ENCODE assay signal across 16 cellular contexts in the genomic region with DNA sequence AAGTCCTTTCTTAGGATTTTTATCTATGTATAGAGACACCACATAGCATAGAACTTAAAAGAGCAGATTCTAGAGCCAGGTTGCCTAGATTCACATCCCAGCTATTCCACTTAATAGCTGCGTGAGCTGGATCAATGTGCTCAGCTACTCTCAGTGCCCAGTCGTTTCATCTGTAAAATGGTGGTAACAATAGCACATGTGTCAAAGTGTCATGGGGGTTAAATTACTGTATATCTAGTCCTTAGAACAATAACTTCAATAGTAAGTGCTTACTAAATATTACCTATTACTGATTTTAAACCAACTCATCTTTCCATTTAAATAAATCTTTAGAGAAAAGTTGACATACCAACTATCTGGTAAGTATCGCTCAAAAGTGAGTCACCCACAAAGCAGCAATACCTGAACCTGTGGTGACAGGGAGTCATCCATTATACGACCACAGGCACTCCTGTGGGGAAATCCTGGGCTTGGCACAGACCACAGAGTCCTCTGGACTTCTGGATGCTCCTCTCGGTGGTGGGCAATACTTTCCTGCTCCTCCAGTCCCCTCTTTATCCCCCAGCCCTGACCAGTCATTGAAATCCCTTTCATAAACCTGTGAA.
DNase-seq lines count a peak whose midpoint lies in the region; ATAC-seq and TF ChIP-seq lines count a peak whose summit lies in the region.
"Had no signal": no experiment of that assay in that cellular context is flagged by ENCODE, and none has a peak within 500 bp of the region (broad histone marks: within the 10 kb centered on the region; RNA-seq: fewer than 3 reads in every experiment).

No MANE protein-coding gene starts in this region.

- no peaks in the 10 kb centered on the region for H3K9me3 Mint-ChIP-seq in activated naive CD4-positive, alpha-beta T cell treated with anti-CD3 and anti-CD28 coated beads for 36 hours

- no peak overlapping the region for H3K27ac ChIP-seq in dorsolateral prefrontal cortex
- H3K27ac ChIP-seq: cardiac muscle cell, lower lobe of right lung, skin epidermis had no signal

- peak; percentile 58 for DNase-seq in activated naive CD4-positive, alpha-beta T cell treated with anti-CD3 and anti-CD28 coated beads for 36 hours
- DNase-seq in activated naive CD4-positive, alpha-beta T cell treated with anti-CD3 and anti-CD28 coated beads, Interleukin-2, amount 50 U/mL, for 16 hours: no peak
- DNase-seq in glomerular visceral epithelial cell (ENCODE audit: extremely low spot score) (peak; percentile 85), T-helper 9 cell (no peak), dorsolateral prefrontal cortex (no peak), NOMO-1 treated with dmso at 0.1 percent for 144 hours (lab: John Stamatoyannopoulos, UW; ENCODE audit: unreplicated experiment) (no peak)
- DNase-seq in stimulated activated naive CD8-positive, alpha-beta T cell treated with anti-CD3 and anti-CD28 coated beads, Interleukin-15, Interleukin-2, amounts not matched to agents 100 U/mL and 50 U/mL, for 24 hours: peak; percentile 40
- DNase-seq: erythroblast; hippocampal formation; lower lobe of right lung; OCI-M1; stimulated activated naive CD4-positive, alpha-beta T cell treated with Interleukin-2 at 50 U/mL for 16 hours had no signal

- H3K27ac Mint-ChIP-seq in activated naive CD4-positive, alpha-beta T cell treated with anti-CD3 and anti-CD28 coated beads for 36 hours: no peak overlapping the region
- H3K27ac Mint-ChIP-seq: B cell had no signal

- CTCF ChIA-PET in activated naive CD4-positive, alpha-beta T cell treated with anti-CD3 and anti-CD28 coated beads for 36 hours (lab: Charles Lee): interaction anchor here (1.2 to 1.9 kb wide), 2 partner anchors 12 to 13 kb away, joined by 3 to 7 read pairs; no protein-coding TSS in a partner anchor

- H3K27me3 Mint-ChIP-seq in activated naive CD4-positive, alpha-beta T cell treated with anti-CD3 and anti-CD28 coated beads for 36 hours (ENCODE audit: low read depth): no peaks in the 10 kb centered on the region
- H3K27me3 Mint-ChIP-seq: B cell had no signal

- H3K4me3 Mint-ChIP-seq in activated naive CD4-positive, alpha-beta T cell treated with anti-CD3 and anti-CD28 coated beads for 36 hours: no peak overlapping the region
- H3K4me3 Mint-ChIP-seq: B cell had no signal

- peaks cover 12% of the 10 kb centered on the region for H3K4me1 Mint-ChIP-seq in activated naive CD4-positive, alpha-beta T cell treated with anti-CD3 and anti-CD28 coated beads for 36 hours (ENCODE audit: low read depth)

- ATAC-seq in SK-N-SH treated with all-trans-retinoic acid at 6 μM for 48 hours: peak; percentile 67; the same call in 2 of the 3 replicates
- peak; percentile 95 for ATAC-seq in stimulated activated naive CD8-positive, alpha-beta T cell treated with anti-CD3 and anti-CD28 coated beads, Interleukin-15, Interleukin-2, amounts not matched to agents 100 U/mL and 50 U/mL, for 24 hours
- ATAC-seq: lower lobe of right lung had no signal

- no peaks in the 10 kb centered on the region for H3K27me3 ChIP-seq in dorsolateral prefrontal cortex
- H3K27me3 ChIP-seq: cardiac muscle cell had no signal

- intact Hi-C loops in activated naive CD4-positive, alpha-beta T cell treated with anti-CD3 and anti-CD28 coated beads for 36 hours (cut with micrococcal nuclease): loop anchor here (10.0 kb wide), 1 partner anchor 280 kb away; a partner anchor contains a TSS
- intact Hi-C loops in dorsolateral prefrontal cortex (cut with DNase I): no loop called here

- no peak overlapping the region for H3K4me3 ChIP-seq in dorsolateral prefrontal cortex
- H3K4me3 ChIP-seq: cardiac muscle cell, lower lobe of right lung, skin epidermis had no signal

- peaks cover 4% of the 10 kb centered on the region for H3K36me3 Mint-ChIP-seq in activated naive CD4-positive, alpha-beta T cell treated with anti-CD3 and anti-CD28 coated beads for 36 hours (ENCODE audit: low read depth)

- TF ChIP-seq CTCF in dorsolateral prefrontal cortex (IDR thresholded peaks at IDR 0.05 in 54 of 56, conservative IDR thresholded peaks at IDR 0.05 in 2 of 56; ENCODE audit: low read depth in 1 of 56, partially characterized antibody in 56 of 56): no peak

TF ChIP-seq in SK-N-SH treated with all-trans-retinoic acid at 6 μM for 48 hours, 23 proteins besides CTCF, POLR2A, EP300 and RAD21:
- TF ChIP-seq ZNF565 (CRISPR knock-in tag; conservative IDR thresholded peaks at IDR 0.05; ENCODE audit: low read depth) (no peak), TOX (CRISPR knock-in tag; IDR thresholded peaks at IDR 0.05; ENCODE audit: borderline replicate concordance) (peak; percentile 39; the same call in 1 of the 2 replicates), ZFP3 (CRISPR knock-in tag; IDR thresholded peaks at IDR 0.05) (no peak), GLIS3 (CRISPR knock-in tag; IDR thresholded peaks at IDR 0.05) (no peak), ISL1 (CRISPR knock-in tag; IDR thresholded peaks at IDR 0.05) (peak; percentile 71), PPARA (CRISPR knock-in tag; IDR thresholded peaks at IDR 0.05; ENCODE audit: borderline replicate concordance) (no peak), RARB (CRISPR knock-in tag; IDR thresholded peaks at IDR 0.05) (no peak), ZNF70 (CRISPR knock-in tag; IDR thresholded peaks at IDR 0.05) (no peak), ZC3H10 (CRISPR knock-in tag; IDR thresholded peaks at IDR 0.05) (peak; percentile 46; the same call in 1 of the 2 replicates), TCF4 (CRISPR knock-in tag; IDR thresholded peaks at IDR 0.05; ENCODE audit: borderline replicate concordance) (no peak)
- TF ChIP-seq, protein P1, sequence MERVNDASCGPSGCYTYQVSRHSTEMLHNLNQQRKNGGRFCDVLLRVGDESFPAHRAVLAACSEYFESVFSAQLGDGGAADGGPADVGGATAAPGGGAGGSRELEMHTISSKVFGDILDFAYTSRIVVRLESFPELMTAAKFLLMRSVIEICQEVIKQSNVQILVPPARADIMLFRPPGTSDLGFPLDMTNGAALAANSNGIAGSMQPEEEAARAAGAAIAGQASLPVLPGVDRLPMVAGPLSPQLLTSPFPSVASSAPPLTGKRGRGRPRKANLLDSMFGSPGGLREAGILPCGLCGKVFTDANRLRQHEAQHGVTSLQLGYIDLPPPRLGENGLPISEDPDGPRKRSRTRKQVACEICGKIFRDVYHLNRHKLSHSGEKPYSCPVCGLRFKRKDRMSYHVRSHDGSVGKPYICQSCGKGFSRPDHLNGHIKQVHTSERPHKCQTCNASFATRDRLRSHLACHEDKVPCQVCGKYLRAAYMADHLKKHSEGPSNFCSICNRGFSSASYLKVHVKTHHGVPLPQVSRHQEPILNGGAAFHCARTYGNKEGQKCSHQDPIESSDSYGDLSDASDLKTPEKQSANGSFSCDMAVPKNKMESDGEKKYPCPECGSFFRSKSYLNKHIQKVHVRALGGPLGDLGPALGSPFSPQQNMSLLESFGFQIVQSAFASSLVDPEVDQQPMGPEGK (CRISPR knock-in tag; IDR thresholded peaks at IDR 0.05; ENCODE audit: borderline replicate concordance): no peak

Comparison
In these comparisons a context has a peak if more than half of its experiments do, and no peak if none do; other contexts are left out.
1. DNase-seq: peak in activated naive CD4-positive, alpha-beta T cell treated with anti-CD3 and anti-CD28 coated beads for 36 hours (single experiment), glomerular visceral epithelial cell (single experiment) and stimulated activated naive CD8-positive, alpha-beta T cell treated with anti-CD3 and anti-CD28 coated beads, Interleukin-15, Interleukin-2, amounts not matched to agents 100 U/mL and 50 U/mL, for 24 hours (single experiment); none in activated naive CD4-positive, alpha-beta T cell treated with anti-CD3 and anti-CD28 coated beads, Interleukin-2, amount 50 U/mL, for 16 hours (single experiment), T-helper 9 cell (single experiment), dorsolateral prefrontal cortex (0 of 10) and NOMO-1 treated with dmso at 0.1 percent for 144 hours (single experiment).